13 cellular contexts compared by ENCODE assay signal in the genomic region with DNA sequence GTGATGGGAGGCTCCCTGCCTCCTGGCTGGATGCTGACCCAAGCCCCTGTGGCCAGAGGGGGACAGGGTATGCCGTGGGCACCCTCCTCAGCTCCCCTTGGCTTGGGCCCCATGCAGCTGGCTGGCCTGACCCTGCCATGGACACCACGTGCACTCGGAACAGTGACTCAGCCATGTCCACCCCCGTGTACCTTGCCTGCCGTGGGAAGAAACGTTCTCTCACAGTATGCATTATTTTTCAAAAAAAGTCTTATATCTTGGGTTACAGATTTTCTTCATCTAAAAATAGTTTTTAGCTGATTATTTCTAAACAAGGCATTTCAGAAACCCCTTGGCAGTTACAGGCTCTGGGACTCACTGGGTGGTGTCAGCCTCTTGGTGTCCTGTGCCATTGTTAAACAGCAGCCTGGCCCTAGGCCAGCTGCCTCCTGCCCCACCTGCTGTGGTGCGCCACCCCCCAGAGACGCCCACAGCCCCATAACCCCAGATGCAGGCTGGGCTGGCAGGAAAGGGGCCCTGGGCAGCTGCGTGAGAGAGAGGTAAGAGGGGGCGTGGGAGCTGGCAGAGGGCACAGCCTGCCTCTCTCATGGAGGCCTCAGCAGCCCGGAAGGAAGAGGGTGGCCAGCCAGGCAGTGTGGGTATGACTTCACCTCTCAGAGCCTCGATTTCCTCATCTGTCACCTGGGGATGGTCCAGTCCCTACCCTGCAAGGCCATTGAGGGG.
DNase-seq lines count a peak whose midpoint lies in the region; ATAC-seq and TF ChIP-seq lines count a peak whose summit lies in the region.
"Had no signal": no experiment of that assay in that cellular context is flagged by ENCODE, and none has a peak within 500 bp of the region (broad histone marks: within the 10 kb centered on the region; RNA-seq: fewer than 3 reads in every experiment).

No MANE protein-coding gene starts in this region.

- intact Hi-C loops in MCF 10A (cut with micrococcal nuclease) (no loop called here), mammary epithelial cell (cut with micrococcal nuclease) (no loop called here), adrenal gland (cut with DNase I) (no loop called here), tibial artery (cut with DNase I; ENCODE audit: low total_unique reads) (no loop called here)

- H3K36me3 ChIP-seq in mammary epithelial cell (ENCODE audit: insufficient read depth, low read length) (no peaks in the 10 kb centered on the region), adrenal gland (replicated peaks in 1 of 2) (no peaks in the 10 kb centered on the region), tibial artery (no peaks in the 10 kb centered on the region)

- no peaks in the 10 kb centered on the region for H3K9me3 Mint-ChIP-seq in MCF 10A (ENCODE audit: unreplicated experiment)
- no peaks in the 10 kb centered on the region for H3K9me3 Mint-ChIP-seq in effector memory CD8-positive, alpha-beta T cell
- H3K9me3 Mint-ChIP-seq: activated CD4-positive, alpha-beta memory T cell treated with anti-CD3 and anti-CD28 coated beads for 36 hours; memory B cell had no signal

- H3K4me1 ChIP-seq in mammary epithelial cell (ENCODE audit: insufficient read depth, low read length) (peaks cover 6% of the 10 kb centered on the region), adrenal gland (replicated peaks in 1 of 2) (peaks cover 0 to 15% of the 10 kb centered on the region in 2 donors), tibial artery (no peaks in the 10 kb centered on the region)

- dilution Hi-C loops in mammary epithelial cell (cut with HindIII; ENCODE audit: low sequenced_read_pairs) = no loop called here

- in situ Hi-C loops in mammary epithelial cell (cut with MboI; ENCODE audit: low sequenced_read_pairs in 2 of 2) = no loop called here

- H4K20me1 ChIP-seq in mammary epithelial cell (ENCODE audit: insufficient read depth, low read length) = no peaks in the 10 kb centered on the region

- H3K4me2 ChIP-seq in mammary epithelial cell (ENCODE audit: insufficient read depth, low read depth, low read length) = no peak overlapping the region
- H3K4me2 ChIP-seq: smooth muscle cell had no signal

- H3K27ac ChIP-seq in mammary epithelial cell (ENCODE audit: insufficient read depth, low read depth, low read length) (no peak overlapping the region), adrenal gland (no peak overlapping the region), tibial artery (no peak overlapping the region)

- H3K27me3 ChIP-seq in mammary epithelial cell (ENCODE audit: insufficient read depth, low read length) (no peaks in the 10 kb centered on the region), adrenal gland (no peaks in the 10 kb centered on the region), tibial artery (no peaks in the 10 kb centered on the region)

- BruUV-seq in MCF 10A (replicated peaks; lab: Mats Ljungman, UMichigan) = no TSS peak
- no TSS peak for BruUV-seq in mammary epithelial cell (replicated peaks; lab: Mats Ljungman, UMichigan)

- H3K4me1 Mint-ChIP-seq in MCF 10A (ENCODE audit: insufficient read depth, unreplicated experiment) = no peaks in the 10 kb centered on the region
- peaks cover 0 to 2% of the 10 kb centered on the region in 2 donors for H3K4me1 Mint-ChIP-seq in effector memory CD8-positive, alpha-beta T cell (ENCODE audit: low read depth in 2 of 2)
- H3K4me1 Mint-ChIP-seq: memory B cell had no signal

- H3K27me3 Mint-ChIP-seq in MCF 10A (ENCODE audit: insufficient read depth, unreplicated experiment) = no peaks in the 10 kb centered on the region
- no peaks in the 10 kb centered on the region for H3K27me3 Mint-ChIP-seq in effector memory CD8-positive, alpha-beta T cell
- H3K27me3 Mint-ChIP-seq: activated CD4-positive, alpha-beta memory T cell treated with anti-CD3 and anti-CD28 coated beads for 36 hours had no signal

- H3K9ac ChIP-seq in mammary epithelial cell (ENCODE audit: insufficient read depth, low read length) = no peak overlapping the region

- no peak for TF ChIP-seq CTCF in MCF 10A (IDR thresholded peaks at IDR 0.05; ENCODE audit: unreplicated experiment)
- no peak for TF ChIP-seq CTCF in mammary epithelial cell (conservative IDR thresholded peaks at IDR 0.05 in 1 of 2, IDR thresholded peaks at IDR 0.05 in 1 of 2; ENCODE audit: extremely low read depth in 1 of 2, insufficient read depth in 1 of 2, low read depth in 1 of 2, low read length in 2 of 2)
- TF ChIP-seq CTCF in adrenal gland (IDR thresholded peaks at IDR 0.05) = no peak
- no peak for TF ChIP-seq CTCF in tibial artery (IDR thresholded peaks at IDR 0.05)

- CTCF ChIA-PET in MCF 10A (lab: Yijun Ruan, JAX) = interaction anchor here (0.5 kb wide), 1 partner anchor 51 kb away, joined by 7 read pairs; no protein-coding TSS in a partner anchor
- CTCF ChIA-PET in mammary epithelial cell (lab: Charles Lee; ENCODE audit: low non-redundant PET) = interaction anchor here (0.6 kb wide), 1 partner anchor 22 kb away, joined by 4 read pairs; no protein-coding TSS in a partner anchor

- peaks cover 13% of the 10 kb centered on the region for H3K36me3 Mint-ChIP-seq in MCF 10A (ENCODE audit: insufficient read depth, unreplicated experiment)
- peaks cover 2% of the 10 kb centered on the region for H3K36me3 Mint-ChIP-seq in effector memory CD8-positive, alpha-beta T cell (ENCODE audit: insufficient read depth)
- H3K36me3 Mint-ChIP-seq: activated CD4-positive, alpha-beta memory T cell treated with anti-CD3 and anti-CD28 coated beads for 36 hours; memory B cell had no signal

- no peaks in the 10 kb centered on the region for H3K79me2 ChIP-seq in mammary epithelial cell (ENCODE audit: insufficient read depth, low read length)

- POLR2A ChIA-PET in MCF 10A (lab: Yijun Ruan, JAX) = interaction anchor here (0.7 kb wide), 1 partner anchor 9 kb away, joined by 4 read pairs; no protein-coding TSS in a partner anchor

- 46% methylated on average over 5 of the region's 12 CpGs for WGBS in mammary epithelial cell (ENCODE audit: low coverage, missing lambda C conversion rate)
- 41 to 61% (median 54%) methylated on average over 10 to 12 of the region's 12 CpGs for WGBS in adrenal gland, 4 donors

- peak overlapping the region; percentile 50 for H3K27ac Mint-ChIP-seq in MCF 10A (ENCODE audit: low read depth, unreplicated experiment)
- H3K27ac Mint-ChIP-seq in effector memory CD8-positive, alpha-beta T cell = peak overlapping the region in 1 of 2 donors; percentile 17
- H3K27ac Mint-ChIP-seq: activated CD4-positive, alpha-beta memory T cell treated with anti-CD3 and anti-CD28 coated beads for 36 hours; memory B cell had no signal

- ATAC-seq in effector memory CD8-positive, alpha-beta T cell (replicated peaks) = no peak
- no peak for ATAC-seq in GM21619 (IDR thresholded peaks at IDR 0.05; ENCODE audit: unreplicated experiment)

- H3K9me3 ChIP-seq in mammary epithelial cell (replicated peaks; ENCODE audit: insufficient read depth, low read length) (no peaks in the 10 kb centered on the region), adrenal gland (replicated peaks in 1 of 3) (no peaks in the 10 kb centered on the region), tibial artery (no peaks in the 10 kb centered on the region)

- no peak overlapping the region for H3K4me3 ChIP-seq in mammary epithelial cell (replicated peaks in 1 of 3; ENCODE audit: insufficient read depth in 1 of 3, low read depth in 2 of 3, low read length in 3 of 3)
- no peak overlapping the region for H3K4me3 ChIP-seq in adrenal gland
- no peak overlapping the region for H3K4me3 ChIP-seq in tibial artery
- H3K4me3 ChIP-seq: smooth muscle cell had no signal

- H3K4me3 Mint-ChIP-seq in MCF 10A (ENCODE audit: unreplicated experiment) = no peak overlapping the region
- H3K4me3 Mint-ChIP-seq in effector memory CD8-positive, alpha-beta T cell = no peak overlapping the region
- H3K4me3 Mint-ChIP-seq: activated CD4-positive, alpha-beta memory T cell treated with anti-CD3 and anti-CD28 coated beads for 36 hours; memory B cell had no signal

- DNase-seq in MCF 10A (ENCODE audit: unreplicated experiment) (peak; percentile 54), mammary epithelial cell (no peak), adrenal gland (peak in 5 of 7 donors; percentile 32 to 68 (median 40)), iPS-NIHi11 (ENCODE audit: low spot score) (peak; percentile 31), tibial artery (peak; percentile 13 to 34), ureter (ENCODE audit: low spot score) (no peak)
- no peak for DNase-seq in effector memory CD8-positive, alpha-beta T cell
- DNase-seq: activated CD4-positive, alpha-beta memory T cell treated with anti-CD3 and anti-CD28 coated beads for 36 hours; foreskin melanocyte; NCI-H226 had no signal

- TF ChIP-seq POLR2A in adrenal gland (IDR thresholded peaks at IDR 0.05) = no peak

- H2AFZ ChIP-seq in mammary epithelial cell (ENCODE audit: low read depth, low read length) = no peak overlapping the region

Comparison
In these comparisons a context has a peak if more than half of its experiments do, and no peak if none do; other contexts are left out.
1. DNase-seq: peak in MCF 10A (single experiment), adrenal gland (5 of 7), iPS-NIHi11 (single experiment) and tibial artery (2 of 2); none in mammary epithelial cell (single experiment), effector memory CD8-positive, alpha-beta T cell (0 of 3) and ureter (single experiment).